ENCODE assay signal across 11 cellular contexts in genomic region chr14:92515510-92516343, GRCh38. TPM values are rescaled to one million over a fixed set of nuclear protein-coding genes. Genes with fewer than 3 reads are reported as not detected.
DNase-seq lines count a peak whose midpoint lies in the region; ATAC-seq and TF ChIP-seq lines count a peak whose summit lies in the region.
"Had no signal": no experiment of that assay in that cellular context is flagged by ENCODE, and none has a peak within 500 bp of the region (broad histone marks: within the 10 kb centered on the region; RNA-seq: fewer than 3 reads in every experiment).

No MANE protein-coding gene starts in this region.

- H3K27ac ChIP-seq in BLaER1 (no peak overlapping the region), HCT116 (ENCODE audit: low read depth, low read length) (no peak overlapping the region), caudate nucleus (ENCODE audit: low read depth, low read length) (no peak overlapping the region)
- H3K27ac ChIP-seq: SJCRH30 had no signal

- no peaks in the 10 kb centered on the region for H3K36me3 Mint-ChIP-seq in natural killer cell

- H3K9me2 ChIP-seq in HCT116 (ENCODE audit: insufficient read depth), result no peaks in the 10 kb centered on the region

- RAD21 ChIA-PET in HCT116 (lab: Charles Lee; ENCODE audit: low non-redundant PET in 1 of 2, low total read pairs in 2 of 2, uncharacterized antibody in 2 of 2, unreplicated experiment in 2 of 2), result no interaction called here

- H4K20me1 ChIP-seq in BLaER1, result 0 out of 2 replicates have a peak, but pooled peaks cover 14% of the 10 kb centered on the region
- H4K20me1 ChIP-seq in HCT116 (ENCODE audit: insufficient read depth), result no peaks in the 10 kb centered on the region

- intact Hi-C loops in HCT116 (cut with micrococcal nuclease) (no loop called here), natural killer cell (cut with micrococcal nuclease) (loop anchor here (2.0 to 5.0 kb wide), 3 partner anchors 33 to 71 kb away; no protein-coding TSS in a partner anchor)

- H3K4me3 Mint-ChIP-seq in natural killer cell, result peak overlapping the region; percentile 90

- BruUV-seq in HCT116 (replicated peaks; lab: Mats Ljungman, UMichigan), result no TSS peak

- H3K9me3 ChIP-seq in BLaER1, result no peaks in the 10 kb centered on the region
- no peaks in the 10 kb centered on the region for H3K9me3 ChIP-seq in HCT116 (ENCODE audit: control insufficient read depth in 1 of 2, insufficient read depth in 1 of 2, low read depth in 1 of 2, low read length in 2 of 2)
- H3K9me3 ChIP-seq in adipocyte (ENCODE audit: control insufficient read depth, low read length), result no peaks in the 10 kb centered on the region
- H3K9me3 ChIP-seq: SJCRH30 had no signal

- H3K9ac ChIP-seq in BLaER1, result no peak overlapping the region
- no peak overlapping the region for H3K9ac ChIP-seq in HCT116 (ENCODE audit: low read length)
- H3K9ac ChIP-seq in adipocyte (ENCODE audit: low read length), result peak overlapping the region; percentile 93

- ATAC-seq in HCT116, result no peak
- ATAC-seq in natural killer cell, result no peak
- ATAC-seq in GM19395 (IDR thresholded peaks at IDR 0.05; ENCODE audit: unreplicated experiment), result no peak

- H3K4me1 Mint-ChIP-seq in natural killer cell, result peaks cover 65 to 76% of the 10 kb centered on the region in 2 donors

- peak overlapping the region; percentile 97 to 98 for H3K27ac Mint-ChIP-seq in natural killer cell

- H3K79me2 ChIP-seq in HCT116 (ENCODE audit: insufficient read depth, low read length), result peaks cover 22% of the 10 kb centered on the region; the same call in 1 of the 2 replicates

- H3K4me1 ChIP-seq in BLaER1, result peaks cover 34% of the 10 kb centered on the region
- peaks cover 26 to 39% of the 10 kb centered on the region in 2 experiments for H3K4me1 ChIP-seq in HCT116 (ENCODE audit: control insufficient read depth in 1 of 2, insufficient read depth in 2 of 2, low read length in 2 of 2)
- H3K4me1 ChIP-seq in adipocyte (ENCODE audit: control insufficient read depth, insufficient read depth, low read length), result peaks cover 17% of the 10 kb centered on the region
- H3K4me1 ChIP-seq: SJCRH30 had no signal

- no peak for TF ChIP-seq POLR2A in HCT116 (IDR thresholded peaks at IDR 0.05; ENCODE audit: borderline replicate concordance, extremely low read depth, insufficient read depth, insufficient read length)

- TF ChIP-seq CTCF in HCT116 (IDR thresholded peaks at IDR 0.05 in 2 of 3, conservative IDR thresholded peaks at IDR 0.05 in 1 of 3; ENCODE audit: borderline replicate concordance in 1 of 3, insufficient read depth in 1 of 3, low read depth in 2 of 3, low read length in 2 of 3), result no peak
- no peak for TF ChIP-seq CTCF in natural killer cell (IDR thresholded peaks at IDR 0.05)

- no peaks in the 10 kb centered on the region for H3K9me3 Mint-ChIP-seq in natural killer cell

- H3K27me3 Mint-ChIP-seq in natural killer cell (ENCODE audit: low read depth in 2 of 2), result no peaks in the 10 kb centered on the region

- POLR2A ChIA-PET in HCT116 (lab: Charles Lee), result no interaction called here

- H3K36me3 ChIP-seq in BLaER1, result no peaks in the 10 kb centered on the region
- no peaks in the 10 kb centered on the region for H3K36me3 ChIP-seq in HCT116 (ENCODE audit: control insufficient read depth in 1 of 2, insufficient read depth in 2 of 2, low read length in 2 of 2)
- no peaks in the 10 kb centered on the region for H3K36me3 ChIP-seq in adipocyte (ENCODE audit: control insufficient read depth, insufficient read depth, low read length, severe bottlenecking)
- H3K36me3 ChIP-seq: SJCRH30 had no signal

- H3K4me2 ChIP-seq in BLaER1 (peak overlapping the region; percentile 92), HCT116 (ENCODE audit: low read length) (peak overlapping the region; percentile 95; the same call in 1 of the 2 replicates)

- H3K27me3 ChIP-seq in BLaER1, result peaks cover 7% of the 10 kb centered on the region; the same call in 1 of the 2 replicates
- H3K27me3 ChIP-seq in HCT116 (ENCODE audit: insufficient read depth, low read length), result no peaks in the 10 kb centered on the region
- H3K27me3 ChIP-seq in adipocyte (replicated peaks; ENCODE audit: control insufficient read depth, insufficient read depth, low read length), result no peaks in the 10 kb centered on the region
- H3K27me3 ChIP-seq: SJCRH30 had no signal

- TF ChIP-seq RAD21 in HCT116 (IDR thresholded peaks at IDR 0.05; ENCODE audit: low read depth), result no peak

- H3K4me3 ChIP-seq in BLaER1 (no peak overlapping the region), HCT116 (replicated peaks in 1 of 2; ENCODE audit: low read depth in 1 of 2, low read length in 2 of 2) (no peak overlapping the region), adipocyte (ENCODE audit: low read length) (peak overlapping the region; percentile 87)
- H3K4me3 ChIP-seq: SJCRH30 had no signal

- CTCF ChIA-PET in HCT116 (lab: Charles Lee), result no interaction called here

- H2AFZ ChIP-seq in HCT116 (ENCODE audit: low read depth, low read length, poor library complexity, severe bottlenecking), result no peak overlapping the region

- no peak for DNase-seq in HCT116 (ENCODE audit: low read depth, low spot score)
- DNase-seq in adipocyte (ENCODE audit: low read depth), result no peak
- no peak for DNase-seq in natural killer cell
- no peak for DNase-seq in caudate nucleus (lab: John Stamatoyannopoulos, UW)
- no peak for DNase-seq in glomerular visceral epithelial cell (ENCODE audit: extremely low spot score)
- no peak for DNase-seq in cortex of kidney (lab: John Stamatoyannopoulos, UW)
- DNase-seq: activated CD8-positive, alpha-beta memory T cell treated with anti-CD3 and anti-CD28 coated beads, Interleukin-2, amount 50 U/mL, for 48 hours; NCI-H2029 treated with DMSO at 0.1 percent for 48 hours; SJCRH30 had no signal

TF ChIP-seq in HCT116, 20 proteins besides CTCF, POLR2A, EP300 and RAD21:
- no peak for TF ChIP-seq ZNF274 (IDR thresholded peaks at IDR 0.05; ENCODE audit: low read depth, low read length)
- no peak for TF ChIP-seq EZH2 (IDR thresholded peaks at IDR 0.05)
- no peak for TF ChIP-seq MAX (IDR thresholded peaks at IDR 0.05)
- TF ChIP-seq, protein P1, sequence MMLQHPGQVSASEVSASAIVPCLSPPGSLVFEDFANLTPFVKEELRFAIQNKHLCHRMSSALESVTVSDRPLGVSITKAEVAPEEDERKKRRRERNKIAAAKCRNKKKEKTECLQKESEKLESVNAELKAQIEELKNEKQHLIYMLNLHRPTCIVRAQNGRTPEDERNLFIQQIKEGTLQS (IDR thresholded peaks at IDR 0.05), result no peak
- no peak for TF ChIP-seq SIN3A (IDR thresholded peaks at IDR 0.05; ENCODE audit: low read depth)
- TF ChIP-seq CBX3 (IDR thresholded peaks at IDR 0.05; ENCODE audit: low read depth), result no peak
- no peak for TF ChIP-seq POLR2AphosphoS5 (IDR thresholded peaks at IDR 0.05; ENCODE audit: low read depth, low read length)
- no peak for TF ChIP-seq EGR1 (IDR thresholded peaks at IDR 0.05; ENCODE audit: low read depth)
- TF ChIP-seq, protein P2, sequence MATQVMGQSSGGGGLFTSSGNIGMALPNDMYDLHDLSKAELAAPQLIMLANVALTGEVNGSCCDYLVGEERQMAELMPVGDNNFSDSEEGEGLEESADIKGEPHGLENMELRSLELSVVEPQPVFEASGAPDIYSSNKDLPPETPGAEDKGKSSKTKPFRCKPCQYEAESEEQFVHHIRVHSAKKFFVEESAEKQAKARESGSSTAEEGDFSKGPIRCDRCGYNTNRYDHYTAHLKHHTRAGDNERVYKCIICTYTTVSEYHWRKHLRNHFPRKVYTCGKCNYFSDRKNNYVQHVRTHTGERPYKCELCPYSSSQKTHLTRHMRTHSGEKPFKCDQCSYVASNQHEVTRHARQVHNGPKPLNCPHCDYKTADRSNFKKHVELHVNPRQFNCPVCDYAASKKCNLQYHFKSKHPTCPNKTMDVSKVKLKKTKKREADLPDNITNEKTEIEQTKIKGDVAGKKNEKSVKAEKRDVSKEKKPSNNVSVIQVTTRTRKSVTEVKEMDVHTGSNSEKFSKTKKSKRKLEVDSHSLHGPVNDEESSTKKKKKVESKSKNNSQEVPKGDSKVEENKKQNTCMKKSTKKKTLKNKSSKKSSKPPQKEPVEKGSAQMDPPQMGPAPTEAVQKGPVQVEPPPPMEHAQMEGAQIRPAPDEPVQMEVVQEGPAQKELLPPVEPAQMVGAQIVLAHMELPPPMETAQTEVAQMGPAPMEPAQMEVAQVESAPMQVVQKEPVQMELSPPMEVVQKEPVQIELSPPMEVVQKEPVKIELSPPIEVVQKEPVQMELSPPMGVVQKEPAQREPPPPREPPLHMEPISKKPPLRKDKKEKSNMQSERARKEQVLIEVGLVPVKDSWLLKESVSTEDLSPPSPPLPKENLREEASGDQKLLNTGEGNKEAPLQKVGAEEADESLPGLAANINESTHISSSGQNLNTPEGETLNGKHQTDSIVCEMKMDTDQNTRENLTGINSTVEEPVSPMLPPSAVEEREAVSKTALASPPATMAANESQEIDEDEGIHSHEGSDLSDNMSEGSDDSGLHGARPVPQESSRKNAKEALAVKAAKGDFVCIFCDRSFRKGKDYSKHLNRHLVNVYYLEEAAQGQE (IDR thresholded peaks at IDR 0.05; ENCODE audit: low read depth), result no peak
- TF ChIP-seq JUND (IDR thresholded peaks at IDR 0.05), result no peak
- TF ChIP-seq, protein P3, sequence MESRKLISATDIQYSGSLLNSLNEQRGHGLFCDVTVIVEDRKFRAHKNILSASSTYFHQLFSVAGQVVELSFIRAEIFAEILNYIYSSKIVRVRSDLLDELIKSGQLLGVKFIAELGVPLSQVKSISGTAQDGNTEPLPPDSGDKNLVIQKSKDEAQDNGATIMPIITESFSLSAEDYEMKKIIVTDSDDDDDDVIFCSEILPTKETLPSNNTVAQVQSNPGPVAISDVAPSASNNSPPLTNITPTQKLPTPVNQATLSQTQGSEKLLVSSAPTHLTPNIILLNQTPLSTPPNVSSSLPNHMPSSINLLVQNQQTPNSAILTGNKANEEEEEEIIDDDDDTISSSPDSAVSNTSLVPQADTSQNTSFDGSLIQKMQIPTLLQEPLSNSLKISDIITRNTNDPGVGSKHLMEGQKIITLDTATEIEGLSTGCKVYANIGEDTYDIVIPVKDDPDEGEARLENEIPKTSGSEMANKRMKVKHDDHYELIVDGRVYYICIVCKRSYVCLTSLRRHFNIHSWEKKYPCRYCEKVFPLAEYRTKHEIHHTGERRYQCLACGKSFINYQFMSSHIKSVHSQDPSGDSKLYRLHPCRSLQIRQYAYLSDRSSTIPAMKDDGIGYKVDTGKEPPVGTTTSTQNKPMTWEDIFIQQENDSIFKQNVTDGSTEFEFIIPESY (IDR thresholded peaks at IDR 0.05; ENCODE audit: extremely low read depth, insufficient replicate concordance, low read length), result no peak
- TF ChIP-seq SRF (IDR thresholded peaks at IDR 0.05; ENCODE audit: low read depth), result no peak
- no peak for TF ChIP-seq ELF1 (IDR thresholded peaks at IDR 0.05; ENCODE audit: borderline replicate concordance, low read depth)
- TF ChIP-seq CEBPB (IDR thresholded peaks at IDR 0.05; ENCODE audit: low read depth), result no peak
- no peak for TF ChIP-seq FOSL1 (IDR thresholded peaks at IDR 0.05; ENCODE audit: low read depth)
TF ChIP-seq in HCT116: peak in this region for 0.

RNA-seq across cellular contexts. Expression of gene RIN3, which starts 2.1 kb away (rescaled TPM):
- total RNA-seq in HCT116 (2021; ENCODE audit: unreplicated experiment), result 22.2 TPM
- 20.3 and 22.3 TPM in 2 replicates for polyA plus RNA-seq in HCT116 (2012)
- total RNA-seq in natural killer cell, result 100 to 1,000 TPM; 248 to 289 (median 282) TPM
- total RNA-seq: SJCRH30 had no signal

Comparison
In these comparisons a context has a peak if more than half of its experiments do, and no peak if none do; other contexts are left out.
1. RNA of gene RIN3, which starts 2.1 kb away (total RNA-seq): 248 to 289 TPM in natural killer cell; 22.2 TPM in HCT116 (single experiment); every median in the first group is over 10 times any median in the second.